1 cellular context compared by ENCODE assay signal in the genomic region with DNA sequence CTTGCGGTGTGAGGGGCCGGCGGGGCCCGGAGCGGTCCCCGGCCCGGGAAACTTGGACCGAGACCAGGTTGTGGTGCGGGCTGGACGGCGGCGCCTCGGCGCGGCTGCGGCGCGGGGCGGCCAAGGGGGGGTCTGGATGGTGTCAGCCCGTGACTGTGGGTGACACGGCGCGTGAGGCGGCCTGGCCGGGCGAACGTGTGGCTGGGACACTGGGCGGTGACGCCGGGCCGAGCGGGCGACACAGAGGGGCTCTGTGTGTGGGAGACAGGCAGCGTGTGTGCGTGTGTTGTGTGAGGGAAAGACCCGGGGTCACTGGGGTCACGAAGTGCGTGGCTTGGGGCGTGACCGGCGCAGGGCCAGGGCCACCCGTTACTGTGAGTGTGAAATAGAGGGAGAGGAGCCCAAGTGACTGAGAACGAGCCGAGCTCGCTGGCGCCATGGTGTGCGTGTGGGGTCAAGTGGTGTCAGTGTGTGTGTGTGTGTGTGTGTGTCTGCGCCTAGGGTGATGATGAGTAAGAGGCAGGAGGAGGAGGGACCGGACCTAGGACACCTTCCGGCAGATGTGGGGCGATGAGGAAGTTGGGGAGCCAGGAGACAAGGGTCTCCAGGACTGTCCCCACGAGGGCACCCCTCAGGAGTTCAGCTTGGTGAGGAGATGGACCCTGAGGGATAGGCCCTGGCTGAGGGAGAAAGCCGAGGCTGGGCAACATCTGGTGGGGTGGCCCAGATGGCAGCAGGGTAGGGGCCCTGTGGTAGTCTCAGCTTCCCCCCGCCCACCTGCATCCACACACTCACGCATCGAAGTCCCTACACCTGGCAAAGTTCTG.
TF ChIP-seq lines count a peak whose summit lies in the region.

No MANE protein-coding gene starts in this region.

TF ChIP-seq in K562, 482 proteins besides CTCF, POLR2A, EP300 and RAD21 (continued from another document and continues in another):
- no peak for TF ChIP-seq ATF4 (CRISPR knock-in tag; IDR thresholded peaks at IDR 0.05)
- peak; percentile 53 for TF ChIP-seq KDM5B (IDR thresholded peaks at IDR 0.05; ENCODE audit: insufficient replicate concordance, low read depth, low read length)
- no peak for TF ChIP-seq IRF1 (CRISPR knock-in tag; IDR thresholded peaks at IDR 0.05; ENCODE audit: borderline replicate concordance)
- TF ChIP-seq SAFB2 (IDR thresholded peaks at IDR 0.05; ENCODE audit: borderline replicate concordance, low read depth, low read length, severe bottlenecking) = no peak
- TF ChIP-seq, protein P1, sequence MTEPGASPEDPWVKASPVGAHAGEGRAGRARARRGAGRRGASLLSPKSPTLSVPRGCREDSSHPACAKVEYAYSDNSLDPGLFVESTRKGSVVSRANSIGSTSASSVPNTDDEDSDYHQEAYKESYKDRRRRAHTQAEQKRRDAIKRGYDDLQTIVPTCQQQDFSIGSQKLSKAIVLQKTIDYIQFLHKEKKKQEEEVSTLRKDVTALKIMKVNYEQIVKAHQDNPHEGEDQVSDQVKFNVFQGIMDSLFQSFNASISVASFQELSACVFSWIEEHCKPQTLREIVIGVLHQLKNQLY (CRISPR knock-in tag; conservative IDR thresholded peaks at IDR 0.05) = no peak
- no peak for TF ChIP-seq BRD4 (IDR thresholded peaks at IDR 0.05)
- TF ChIP-seq SIRT6 (IDR thresholded peaks at IDR 0.05; ENCODE audit: low read depth, low read length) = no peak
- peak; percentile 49; the same call in 1 of the 2 replicates for TF ChIP-seq JUN (IDR thresholded peaks at IDR 0.05; ENCODE audit: borderline replicate concordance, low read depth, low read length)
- TF ChIP-seq JUN (CRISPR knock-in tag; IDR thresholded peaks at IDR 0.05; ENCODE audit: borderline replicate concordance) = no peak; the same call in 1 of the 2 replicates
- TF ChIP-seq ZSCAN32 (CRISPR knock-in tag; IDR thresholded peaks at IDR 0.05) = no peak
- TF ChIP-seq ARHGAP35 (IDR thresholded peaks at IDR 0.05; ENCODE audit: partially characterized antibody) = peak; percentile 33
- TF ChIP-seq NRF1 (conservative IDR thresholded peaks at IDR 0.05 in 1 of 2, IDR thresholded peaks at IDR 0.05 in 1 of 2) = peak; percentile 29 to 56; a peak in 2 of 4 replicates
- TF ChIP-seq TCF3 (CRISPR knock-in tag; IDR thresholded peaks at IDR 0.05) = no peak
- TF ChIP-seq BDP1 (IDR thresholded peaks at IDR 0.05; ENCODE audit: insufficient read depth, insufficient read length) = no peak
- peak; percentile 35; the same call in 1 of the 2 replicates for TF ChIP-seq MYNN (IDR thresholded peaks at IDR 0.05)
- no peak for TF ChIP-seq MYNN (CRISPR knock-in tag; IDR thresholded peaks at IDR 0.05)
- no peak for TF ChIP-seq ZNF655 (CRISPR knock-in tag; IDR thresholded peaks at IDR 0.05)
- TF ChIP-seq SNRNP70 (optimal IDR thresholded peaks at IDR 0.05; ENCODE audit: low read depth, low read length) = no peak
- no peak for TF ChIP-seq MAFK (IDR thresholded peaks at IDR 0.05; ENCODE audit: low read length)
- peak; percentile 3 for TF ChIP-seq HMGN3 (IDR thresholded peaks at IDR 0.05; ENCODE audit: borderline replicate concordance, extremely low read depth, insufficient read length, low read depth, low read length)
- TF ChIP-seq RBM39 (optimal IDR thresholded peaks at IDR 0.05; ENCODE audit: low read depth, low read length) = no peak
- TF ChIP-seq MNT (conservative IDR thresholded peaks at IDR 0.05) = peak in 1 of 2 experiments; percentile 78; a peak in 1 of 4 replicates
- TF ChIP-seq ERF (CRISPR knock-in tag; IDR thresholded peaks at IDR 0.05) = no peak
- TF ChIP-seq EWSR1 (IDR thresholded peaks at IDR 0.05; ENCODE audit: borderline replicate concordance, low read depth, partially characterized antibody) = no peak
- TF ChIP-seq ZNF699 (CRISPR knock-in tag; IDR thresholded peaks at IDR 0.05; ENCODE audit: insufficient replicate concordance) = no peak
- no peak for TF ChIP-seq ETV5 (CRISPR knock-in tag; IDR thresholded peaks at IDR 0.05; ENCODE audit: low read depth)
- TF ChIP-seq, protein P2, sequence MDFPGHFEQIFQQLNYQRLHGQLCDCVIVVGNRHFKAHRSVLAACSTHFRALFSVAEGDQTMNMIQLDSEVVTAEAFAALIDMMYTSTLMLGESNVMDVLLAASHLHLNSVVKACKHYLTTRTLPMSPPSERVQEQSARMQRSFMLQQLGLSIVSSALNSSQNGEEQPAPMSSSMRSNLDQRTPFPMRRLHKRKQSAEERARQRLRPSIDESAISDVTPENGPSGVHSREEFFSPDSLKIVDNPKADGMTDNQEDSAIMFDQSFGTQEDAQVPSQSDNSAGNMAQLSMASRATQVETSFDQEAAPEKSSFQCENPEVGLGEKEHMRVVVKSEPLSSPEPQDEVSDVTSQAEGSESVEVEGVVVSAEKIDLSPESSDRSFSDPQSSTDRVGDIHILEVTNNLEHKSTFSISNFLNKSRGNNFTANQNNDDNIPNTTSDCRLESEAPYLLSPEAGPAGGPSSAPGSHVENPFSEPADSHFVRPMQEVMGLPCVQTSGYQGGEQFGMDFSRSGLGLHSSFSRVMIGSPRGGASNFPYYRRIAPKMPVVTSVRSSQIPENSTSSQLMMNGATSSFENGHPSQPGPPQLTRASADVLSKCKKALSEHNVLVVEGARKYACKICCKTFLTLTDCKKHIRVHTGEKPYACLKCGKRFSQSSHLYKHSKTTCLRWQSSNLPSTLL (IDR thresholded peaks at IDR 0.05) = no peak
- peak in 2 of 3 experiments; percentile 40 to 81 for TF ChIP-seq YY1 (IDR thresholded peaks at IDR 0.05; ENCODE audit: borderline replicate concordance in 1 of 3, control insufficient read depth in 1 of 3, extremely low read depth in 1 of 3, insufficient read depth in 3 of 3, insufficient read length in 1 of 3, insufficient replicate concordance in 2 of 3, low read depth in 1 of 3, low read length in 2 of 3)
- no peak for TF ChIP-seq THAP12 (CRISPR knock-in tag; IDR thresholded peaks at IDR 0.05)
- no peak for TF ChIP-seq NONO (IDR thresholded peaks at IDR 0.05; ENCODE audit: low read depth in 2 of 2, low read length in 1 of 2)
- TF ChIP-seq SMARCA4 (IDR thresholded peaks at IDR 0.05) = peak; percentile 82
- no peak for TF ChIP-seq SNIP1 (IDR thresholded peaks at IDR 0.05; ENCODE audit: low read depth)
- TF ChIP-seq PRPF4 (IDR thresholded peaks at IDR 0.05; ENCODE audit: insufficient read depth, low read depth, low read length, poor library complexity, severe bottlenecking) = no peak
- no peak for TF ChIP-seq ZNF41 (CRISPR knock-in tag; conservative IDR thresholded peaks at IDR 0.05)
- TF ChIP-seq TEAD4 (IDR thresholded peaks at IDR 0.05; ENCODE audit: low read length) = no peak
- TF ChIP-seq TEAD4 (CRISPR knock-in tag; IDR thresholded peaks at IDR 0.05; ENCODE audit: borderline replicate concordance) = no peak
- no peak for TF ChIP-seq RUNX1 (IDR thresholded peaks at IDR 0.05; ENCODE audit: low read depth)
- TF ChIP-seq, protein P3, sequence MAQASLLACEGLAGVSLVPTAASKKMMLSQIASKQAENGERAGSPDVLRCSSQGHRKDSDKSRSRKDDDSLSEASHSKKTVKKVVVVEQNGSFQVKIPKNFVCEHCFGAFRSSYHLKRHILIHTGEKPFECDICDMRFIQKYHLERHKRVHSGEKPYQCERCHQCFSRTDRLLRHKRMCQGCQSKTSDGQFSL (CRISPR knock-in tag; IDR thresholded peaks at IDR 0.05) = peak; percentile 52
- TF ChIP-seq, protein P3 (tag; IDR thresholded peaks at IDR 0.05) = 0 out of 4 replicates have a peak, but pooled peaks of 1 of the 2 experiments have one; percentile 74
- no peak for TF ChIP-seq SETDB1 (IDR thresholded peaks at IDR 0.05; ENCODE audit: low read length)
- no peak for TF ChIP-seq NCOA6 (IDR thresholded peaks at IDR 0.05)
- peak; percentile 85 for TF ChIP-seq NR2C1 (IDR thresholded peaks at IDR 0.05)
- peak; percentile 85 for TF ChIP-seq NR2C1 (tag; IDR thresholded peaks at IDR 0.05)
- peak; percentile 93 for TF ChIP-seq THRB (CRISPR knock-in tag; conservative IDR thresholded peaks at IDR 0.05)
- TF ChIP-seq ZEB2 (IDR thresholded peaks at IDR 0.05) = peak; percentile 79
- TF ChIP-seq MED1 (CRISPR knock-in tag; IDR thresholded peaks at IDR 0.05; ENCODE audit: borderline replicate concordance) = no peak
- no peak for TF ChIP-seq NFE2L1 (tag; IDR thresholded peaks at IDR 0.05; ENCODE audit: borderline replicate concordance, low read depth)
- no peak for TF ChIP-seq PATZ1 (CRISPR knock-in tag; IDR thresholded peaks at IDR 0.05; ENCODE audit: borderline replicate concordance)
- TF ChIP-seq HOXB6 (CRISPR knock-in tag; IDR thresholded peaks at IDR 0.05; ENCODE audit: borderline replicate concordance) = no peak
